Comparison of ENCODE assay signal across 12 cellular contexts in the genomic region with DNA sequence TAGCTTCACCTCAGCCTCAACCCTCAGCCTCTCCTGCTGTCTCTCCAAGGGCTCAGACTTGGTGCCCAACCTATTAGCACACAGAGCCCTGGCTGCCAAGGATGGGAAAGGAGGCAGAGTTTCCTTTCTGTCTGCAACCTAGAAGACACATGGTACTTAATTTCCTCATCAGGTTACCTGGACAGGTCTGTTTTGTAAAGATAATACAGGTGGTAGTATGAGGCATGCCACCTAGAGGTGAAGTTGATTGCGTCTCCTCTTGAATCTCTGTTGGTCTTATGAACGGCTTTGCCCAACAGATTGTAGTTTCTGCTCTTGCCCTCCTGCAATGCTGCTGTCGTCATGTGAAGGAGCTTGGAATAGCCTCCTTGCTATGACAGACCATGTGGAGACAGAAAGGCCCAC. TPM values are rescaled to one million over a fixed set of nuclear protein-coding genes. Genes with fewer than 3 reads are reported as not detected.
DNase-seq lines count a peak whose midpoint lies in the region; ATAC-seq, FAIRE-seq and TF ChIP-seq lines count a peak whose summit lies in the region.
"Had no signal": no experiment of that assay in that cellular context is flagged by ENCODE, and none has a peak within 500 bp of the region (broad histone marks: within the 10 kb centered on the region; RNA-seq: fewer than 3 reads in every experiment).

No MANE protein-coding gene starts in this region.

- POLR2A ChIA-PET in GM12878 (lab: Charles Lee): no interaction called here

- ATAC-seq in GM12878 (0 out of 3 replicates have a peak, but pooled peaks have one; percentile 24), HG03039 (IDR thresholded peaks at IDR 0.05; ENCODE audit: unreplicated experiment) (no peak)

- H2AFZ ChIP-seq in GM12878 (ENCODE audit: control insufficient read depth, low read depth, low read length): no peak overlapping the region

- WGBS in GM12878 (ENCODE audit: insufficient coverage, insufficient replicate concordance, low lambda C conversion rate, missing lambda C conversion rate): 77% methylated on average over 3 of the region's 3 CpGs
- 37% methylated on average over 3 of the region's 3 CpGs for WGBS in liver

- intact Hi-C loops in GM12878 (cut with micrococcal nuclease; ENCODE audit: unreplicated experiment): no loop called here

- no peak overlapping the region for H3K9ac ChIP-seq in GM12878 (ENCODE audit: control insufficient read depth, insufficient read depth, low read length)
- no peak overlapping the region for H3K9ac ChIP-seq in liver (ENCODE audit: low read depth in 1 of 2, low read length in 2 of 2)

- H3K36me3 ChIP-seq in GM06990 (ENCODE audit: control insufficient read depth, insufficient read depth, low read length) (no peaks in the 10 kb centered on the region), GM12878 (ENCODE audit: control insufficient read depth in 2 of 2, insufficient read depth in 2 of 2, low read length in 1 of 2) (no peaks in the 10 kb centered on the region), liver (ENCODE audit: control insufficient read depth in 4 of 4, insufficient read depth in 3 of 4, low read depth in 1 of 4, low read length in 3 of 4) (no peaks in the 10 kb centered on the region)

- TF ChIP-seq EP300 in GM12878 (IDR thresholded peaks at IDR 0.05; ENCODE audit: borderline replicate concordance in 1 of 2, control insufficient read depth in 1 of 2, low read depth in 2 of 2, low read length in 2 of 2): no peak

- no peak for FAIRE-seq in GM12878 (lab: Jason Lieb, UNC)

- in situ Hi-C loops in GM12878 (cut with MboI): no loop called here

- no peaks in the 10 kb centered on the region for H4K20me1 ChIP-seq in GM12878 (ENCODE audit: control insufficient read depth, insufficient read depth)

- BruUV-seq in GM12878 (replicated peaks; lab: Mats Ljungman, UMichigan): no TSS peak

- TF ChIP-seq RAD21 in GM12878 (IDR thresholded peaks at IDR 0.05; ENCODE audit: insufficient read depth, low read depth, low read length): no peak
- peak; percentile 81 to 88 for TF ChIP-seq RAD21 in liver (IDR thresholded peaks at IDR 0.05)

- H3K4me2 ChIP-seq in GM12878 (ENCODE audit: control insufficient read depth, insufficient read depth): no peak overlapping the region

- H3K27ac ChIP-seq in GM12878 (ENCODE audit: control insufficient read depth, insufficient read depth) (no peak overlapping the region), liver (ENCODE audit: low read depth in 1 of 2, low read length in 2 of 2) (no peak overlapping the region)

- H3K4me3 ChIP-seq in GM06990 (replicated peaks; ENCODE audit: low read depth, low read length): no peak overlapping the region
- no peak overlapping the region for H3K4me3 ChIP-seq in GM12878
- H3K4me3 ChIP-seq in liver (ENCODE audit: low read depth in 1 of 3, low read length in 3 of 3): no peak overlapping the region

- no peaks in the 10 kb centered on the region for H3K27me3 ChIP-seq in GM06990 (replicated peaks; ENCODE audit: control insufficient read depth, insufficient read depth, low read length)
- H3K27me3 ChIP-seq in GM12878 (replicated peaks in 1 of 2; ENCODE audit: control insufficient read depth in 2 of 2, insufficient read depth in 2 of 2, low read length in 1 of 2): no peaks in the 10 kb centered on the region
- no peaks in the 10 kb centered on the region for H3K27me3 ChIP-seq in liver (ENCODE audit: control insufficient read depth in 4 of 4, insufficient read depth in 4 of 4, low read length in 3 of 4)

- CTCF ChIA-PET in GM12878 (lab: Yijun Ruan, JAX): no interaction called here

- SMC1A ChIA-PET in GM12878 (lab: Charles Lee; ENCODE audit: uncharacterized antibody, unreplicated experiment): interaction anchor here (1.0 to 1.5 kb wide), 5 partner anchors 12 to 279 kb away, joined by 3 to 4 read pairs (median 3); no protein-coding TSS in a partner anchor

- TF ChIP-seq CTCF in GM06990 (IDR thresholded peaks at IDR 0.05; ENCODE audit: insufficient read depth, low read length, poor library complexity, severe bottlenecking) (peak; percentile 41), LNCAP (IDR thresholded peaks at IDR 0.05) (peak; percentile 48), GM12878 (IDR thresholded peaks at IDR 0.05 in 2 of 3, conservative IDR thresholded peaks at IDR 0.05 in 1 of 3; ENCODE audit: control insufficient read depth in 2 of 3, extremely low read depth in 1 of 3, insufficient read depth in 1 of 3, low read depth in 3 of 3, low read length in 3 of 3) (peak; percentile 18 to 31 (median 25); a peak in 2 of 6 replicates), liver (IDR thresholded peaks at IDR 0.05; ENCODE audit: low read depth, low read length, missing input control) (peak; percentile 44)

- H3K4me1 ChIP-seq in GM12878 (ENCODE audit: control insufficient read depth, insufficient read depth, low read length) (no peaks in the 10 kb centered on the region), liver (ENCODE audit: control insufficient read depth in 4 of 4, insufficient read depth in 4 of 4, low read length in 3 of 4) (peaks cover 4 to 15% (median 10%) of the 10 kb centered on the region in 4 donors)

- no peaks in the 10 kb centered on the region for H3K79me2 ChIP-seq in GM12878 (ENCODE audit: control insufficient read depth, insufficient read depth, low read length)

- H3K9me3 ChIP-seq in GM12878 (replicated peaks; ENCODE audit: control insufficient read depth, insufficient read depth, low read length): no peaks in the 10 kb centered on the region
- no peaks in the 10 kb centered on the region for H3K9me3 ChIP-seq in liver (ENCODE audit: control insufficient read depth in 4 of 4, low read length in 3 of 4)

- RAD21 ChIA-PET in GM12878 (lab: Charles Lee; ENCODE audit: unreplicated experiment): interaction anchor here (0.6 kb wide), 1 partner anchor 173 kb away, joined by 3 read pairs; no protein-coding TSS in a partner anchor

- no peak for TF ChIP-seq POLR2A in GM12878 (IDR thresholded peaks at IDR 0.05; ENCODE audit: low read depth, low read length)

- no peak for DNase-seq in GM06990 (ENCODE audit: extremely low read depth, insufficient read length)
- DNase-seq in GM12878 (ENCODE audit: low read depth, low spot score): no peak
- no peak for DNase-seq in AML-193 (lab: John Stamatoyannopoulos, UW)
- no peak for DNase-seq in SK-N-DZ (ENCODE audit: low spot score)
- DNase-seq in HUDEP-2 (lab: John Stamatoyannopoulos, UW; ENCODE audit: unreplicated experiment in 76 of 76): no peak
- DNase-seq: activated CD4-positive, alpha-beta T cell treated with anti-CD3 and anti-CD28 coated beads, Interleukin-2, amount 50 U/mL, for 4 hours; activated naive CD8-positive, alpha-beta T cell treated with anti-CD3 and anti-CD28 coated beads, Interleukin-2, amount 10 ng/mL, durations not matched to agents 7 days and 5 days; effector CD4-positive, alpha-beta T cell; KG1 had no signal

TF ChIP-seq in GM12878, 131 proteins besides CTCF, POLR2A, EP300 and RAD21 (continues in another document):
- no peak for TF ChIP-seq ATF7 (IDR thresholded peaks at IDR 0.05; ENCODE audit: low read depth)
- no peak for TF ChIP-seq SIX5 (IDR thresholded peaks at IDR 0.05; ENCODE audit: low read depth, low read length, severe bottlenecking)

TF ChIP-seq in liver, 16 proteins besides CTCF, POLR2A, EP300 and RAD21 (continues in another document):
- TF ChIP-seq NR2F2 (IDR thresholded peaks at IDR 0.05): no peak
- no peak for TF ChIP-seq HNF4A (conservative IDR thresholded peaks at IDR 0.05)

RNA-seq across cellular contexts. Expression of a gene that starts 44.5 kb away (rescaled TPM):
- total RNA-seq in GM12878 (2013; cell fraction: nucleolus; rRNA removed): 21.6 and 22.0 TPM in 2 replicates
- total RNA-seq in GM12878 (2014; rRNA removed) (26.9 and 31.8 TPM in 2 replicates), GM12878 (2014; rRNA removed; fragmentation: Illumina TruSeq; extraction: Trizol) (27.0 and 29.1 TPM in 2 replicates), GM12878 (2021) (25.5 and 28.2 TPM in 2 replicates), liver (10 to 100 TPM; 48.3 to 74.5 TPM)
- 8.3 TPM for polyA plus RNA-seq in GM12878 (2011; ENCODE audit: low read depth)
- polyA plus RNA-seq in GM12878 (2011; rRNA removed) (31.3 and 38.3 TPM in 2 replicates), GM12878 (2014; fragmentation: Illumina TruSeq; extraction: Trizol) (31.2 and 33.6 TPM in 2 replicates), GM12878 (2014; fragmentation: Nextera tagmentation; extraction: Ambion mirVana) (10 to 100 TPM in 1 of 2 experiments, 1 to 10 TPM in 1; 8.3 to 10.2 TPM), GM12878 (2014; rRNA removed) (19.4 and 20.9 TPM in 2 replicates), GM12878 (2016; fragmentation: Nextera tagmentation; extraction: Ambion mirVana) (10 to 100 TPM; 12.7 to 18.8 TPM), liver (10 to 100 TPM in 1 of 2 donors, 1 to 10 TPM in 1; 8.8 to 10.1 TPM)
- 23.0 and 29.4 TPM in 2 replicates for polyA plus RNA-seq in GM12878 (2011; cell fraction: cytosol; rRNA removed)
- 9.1 and 10.2 TPM in 2 replicates for polyA plus RNA-seq in GM12878 (2011; cell fraction: nucleus; rRNA removed)
- polyA plus RNA-seq in GM12878 (2012): 11.5 and 13.1 TPM in 2 replicates
- polyA minus RNA-seq in GM12878 (2011; rRNA and poly(A)+ RNA removed): 32.8 and 46.1 TPM in 2 replicates
- polyA minus RNA-seq in GM12878 (2011; cell fraction: cytosol; rRNA and poly(A)+ RNA removed): 16.3 and 19.5 TPM in 2 replicates
- polyA minus RNA-seq in GM12878 (2011; cell fraction: nucleus; rRNA and poly(A)+ RNA removed): 8.3 and 13.8 TPM in 2 replicates
- polyA plus RNA-seq in SK-N-DZ (2014; cell fraction: cytosol; rRNA removed): 39.7 and 44.6 TPM in 2 replicates
- polyA plus RNA-seq in SK-N-DZ (2014; cell fraction: nucleus; rRNA removed): 20.1 and 21.2 TPM in 2 replicates

RNA-seq across cellular contexts. Expression of a gene that starts 51.9 kb away (rescaled TPM):
- total RNA-seq in GM12878 (2013; cell fraction: nucleolus; rRNA removed): 56.9 and 57.0 TPM in 2 replicates
- 8.0 and 11.7 TPM in 2 replicates for total RNA-seq in GM12878 (2014; rRNA removed)
- total RNA-seq in GM12878 (2014; rRNA removed; fragmentation: Illumina TruSeq; extraction: Trizol): 9.2 and 10.3 TPM in 2 replicates
- total RNA-seq in GM12878 (2021): 10.6 and 11.0 TPM in 2 replicates
- 8.8 TPM for polyA plus RNA-seq in GM12878 (2011; ENCODE audit: low read depth)
- polyA plus RNA-seq in GM12878 (2011; rRNA removed): 8.0 and 12.4 TPM in 2 replicates
- 2.6 and 3.6 TPM in 2 replicates for polyA plus RNA-seq in GM12878 (2011; cell fraction: cytosol; rRNA removed)
- 9.2 and 9.3 TPM in 2 replicates for polyA plus RNA-seq in GM12878 (2011; cell fraction: nucleus; rRNA removed)
- 11.7 and 14.8 TPM in 2 replicates for polyA plus RNA-seq in GM12878 (2012)
- polyA plus RNA-seq in GM12878 (2014; fragmentation: Illumina TruSeq; extraction: Trizol): 10.3 and 14.0 TPM in 2 replicates
- polyA plus RNA-seq in GM12878 (2014; fragmentation: Nextera tagmentation; extraction: Ambion mirVana): 1 to 10 TPM; 2.4 to 2.5 TPM
- polyA plus RNA-seq in GM12878 (2014; rRNA removed): 6.9 and 8.9 TPM in 2 replicates
- 1 to 10 TPM; 5.2 to 5.3 TPM for polyA plus RNA-seq in GM12878 (2016; fragmentation: Nextera tagmentation; extraction: Ambion mirVana)
- polyA minus RNA-seq in GM12878 (2011; rRNA and poly(A)+ RNA removed): 7.1 and 8.0 TPM in 2 replicates
- polyA minus RNA-seq in GM12878 (2011; cell fraction: cytosol; rRNA and poly(A)+ RNA removed): 3.1 and 3.9 TPM in 2 replicates
- 16.2 and 22.9 TPM in 2 replicates for polyA minus RNA-seq in GM12878 (2011; cell fraction: nucleus; rRNA and poly(A)+ RNA removed)
- total RNA-seq in liver: 10 to 100 TPM; 18.5 to 38.2 TPM
- 10 to 100 TPM; 15.4 to 20.4 TPM for polyA plus RNA-seq in liver
- polyA plus RNA-seq in SK-N-DZ (2014; cell fraction: cytosol; rRNA removed): 9.1 and 11.0 TPM in 2 replicates
- 14.2 and 22.7 TPM in 2 replicates for polyA plus RNA-seq in SK-N-DZ (2014; cell fraction: nucleus; rRNA removed)
